Comparison of ENCODE assay signal across 1 cellular context in the genomic region with DNA sequence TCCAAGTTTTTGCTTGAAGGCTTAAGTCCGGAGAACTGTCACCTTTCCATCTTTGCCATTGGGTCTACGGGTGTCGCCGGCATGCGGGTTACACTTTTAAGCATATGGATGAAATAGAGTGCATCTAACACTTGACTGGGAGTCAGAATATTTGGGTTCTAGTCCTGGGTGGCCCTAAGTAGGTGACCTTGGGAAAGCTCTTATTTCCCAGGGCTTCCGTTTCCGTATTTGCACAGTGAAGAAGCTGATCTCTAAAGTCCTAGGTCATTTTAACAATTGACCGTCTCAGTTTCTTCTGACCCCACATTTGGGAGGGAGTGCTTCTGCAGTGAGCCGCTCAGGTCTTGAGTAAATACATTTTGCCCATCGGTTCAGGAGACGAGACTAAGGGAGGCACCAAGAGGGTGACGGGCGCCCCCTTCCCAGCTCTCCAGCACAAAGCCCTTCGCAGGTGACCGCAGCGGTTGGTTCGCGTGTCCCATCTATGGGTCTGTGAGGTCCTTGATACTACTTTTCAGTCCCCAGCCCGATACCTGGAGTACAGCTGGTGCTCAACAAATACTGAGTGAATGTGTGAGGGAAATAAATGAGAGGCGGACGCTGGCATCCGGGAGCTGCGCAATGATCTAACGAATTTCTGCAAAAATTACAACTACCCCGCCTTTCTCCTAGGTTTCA.
TF ChIP-seq lines count a peak whose summit lies in the region.

No MANE protein-coding gene starts in this region.

TF ChIP-seq in K562, 482 proteins besides CTCF, POLR2A, EP300 and RAD21 (continued from another document and continues in another):
- TF ChIP-seq, protein P1, sequence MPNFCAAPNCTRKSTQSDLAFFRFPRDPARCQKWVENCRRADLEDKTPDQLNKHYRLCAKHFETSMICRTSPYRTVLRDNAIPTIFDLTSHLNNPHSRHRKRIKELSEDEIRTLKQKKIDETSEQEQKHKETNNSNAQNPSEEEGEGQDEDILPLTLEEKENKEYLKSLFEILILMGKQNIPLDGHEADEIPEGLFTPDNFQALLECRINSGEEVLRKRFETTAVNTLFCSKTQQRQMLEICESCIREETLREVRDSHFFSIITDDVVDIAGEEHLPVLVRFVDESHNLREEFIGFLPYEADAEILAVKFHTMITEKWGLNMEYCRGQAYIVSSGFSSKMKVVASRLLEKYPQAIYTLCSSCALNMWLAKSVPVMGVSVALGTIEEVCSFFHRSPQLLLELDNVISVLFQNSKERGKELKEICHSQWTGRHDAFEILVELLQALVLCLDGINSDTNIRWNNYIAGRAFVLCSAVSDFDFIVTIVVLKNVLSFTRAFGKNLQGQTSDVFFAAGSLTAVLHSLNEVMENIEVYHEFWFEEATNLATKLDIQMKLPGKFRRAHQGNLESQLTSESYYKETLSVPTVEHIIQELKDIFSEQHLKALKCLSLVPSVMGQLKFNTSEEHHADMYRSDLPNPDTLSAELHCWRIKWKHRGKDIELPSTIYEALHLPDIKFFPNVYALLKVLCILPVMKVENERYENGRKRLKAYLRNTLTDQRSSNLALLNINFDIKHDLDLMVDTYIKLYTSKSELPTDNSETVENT (CRISPR knock-in tag; IDR thresholded peaks at IDR 0.05) = no peak
- TF ChIP-seq TCF7 (IDR thresholded peaks at IDR 0.05; ENCODE audit: borderline replicate concordance) (no peak), NELFE (IDR thresholded peaks at IDR 0.05; ENCODE audit: insufficient read depth, insufficient read length) (no peak), CBFA2T2 (conservative IDR thresholded peaks at IDR 0.05) (no peak), PHB2 (IDR thresholded peaks at IDR 0.05; ENCODE audit: low read depth) (no peak), ZNF232 (CRISPR knock-in tag; IDR thresholded peaks at IDR 0.05) (no peak), HDAC2 (IDR thresholded peaks at IDR 0.05) (peak; percentile 82), MCM7 (IDR thresholded peaks at IDR 0.05) (no peak), IRF2 (CRISPR knock-in tag; IDR thresholded peaks at IDR 0.05) (no peak), RAD51 (IDR thresholded peaks at IDR 0.05; ENCODE audit: borderline replicate concordance, low read depth) (no peak), NBN (IDR thresholded peaks at IDR 0.05; ENCODE audit: low read depth) (peak; percentile 76; the same call in 1 of the 2 replicates), SMC3 (conservative IDR thresholded peaks at IDR 0.05; ENCODE audit: insufficient read depth, low read depth, low read length) (no peak; the same call in 1 of the 2 replicates), U2AF1 (optimal IDR thresholded peaks at IDR 0.05; ENCODE audit: low read depth, low read length) (no peak), ZNF695 (CRISPR knock-in tag; IDR thresholded peaks at IDR 0.05) (no peak), ZNF24 (IDR thresholded peaks at IDR 0.05) (no peak), ZNF146 (CRISPR knock-in tag; IDR thresholded peaks at IDR 0.05; ENCODE audit: unreplicated experiment) (no peak), CBX3 (IDR thresholded peaks at IDR 0.05; ENCODE audit: borderline replicate concordance in 1 of 2, low read length in 2 of 2) (peak in 1 of 2 experiments; percentile 40; a peak in 1 of 3 replicates), ZNF274 (IDR thresholded peaks at IDR 0.05; ENCODE audit: borderline replicate concordance, low read depth, low read length) (no peak), ZNF174 (CRISPR knock-in tag; IDR thresholded peaks at IDR 0.05) (no peak), ETV1 (tag; conservative IDR thresholded peaks at IDR 0.05; ENCODE audit: low read depth) (no peak), SAFB2 (IDR thresholded peaks at IDR 0.05; ENCODE audit: borderline replicate concordance, low read depth, low read length, severe bottlenecking) (no peak), ZNF778 (CRISPR knock-in tag; IDR thresholded peaks at IDR 0.05) (no peak), CSDE1 (IDR thresholded peaks at IDR 0.05) (no peak), MCM5 (IDR thresholded peaks at IDR 0.05; ENCODE audit: low read depth) (no peak), SUPT5H (IDR thresholded peaks at IDR 0.05) (peak; percentile 80), ZNF347 (CRISPR knock-in tag; IDR thresholded peaks at IDR 0.05; ENCODE audit: low read depth) (no peak), POLR2AphosphoS5 (IDR thresholded peaks at IDR 0.05; ENCODE audit: control insufficient read depth, insufficient read depth, low read depth, low read length) (no peak), ZNF197 (CRISPR knock-in tag; IDR thresholded peaks at IDR 0.05; ENCODE audit: low read depth) (0 out of 2 replicates have a peak, but pooled peaks have one; percentile 66), FOXM1 (IDR thresholded peaks at IDR 0.05; ENCODE audit: low read depth) (0 out of 2 replicates have a peak, but pooled peaks have one; percentile 8), FOXM1 (CRISPR knock-in tag; IDR thresholded peaks at IDR 0.05; ENCODE audit: low read depth) (no peak), ZNF324 (CRISPR knock-in tag; IDR thresholded peaks at IDR 0.05) (no peak), MXI1 (IDR thresholded peaks at IDR 0.05; ENCODE audit: low read depth, low read length) (no peak), NUFIP1 (IDR thresholded peaks at IDR 0.05; ENCODE audit: partially characterized antibody) (no peak)
- TF ChIP-seq, protein P2, sequence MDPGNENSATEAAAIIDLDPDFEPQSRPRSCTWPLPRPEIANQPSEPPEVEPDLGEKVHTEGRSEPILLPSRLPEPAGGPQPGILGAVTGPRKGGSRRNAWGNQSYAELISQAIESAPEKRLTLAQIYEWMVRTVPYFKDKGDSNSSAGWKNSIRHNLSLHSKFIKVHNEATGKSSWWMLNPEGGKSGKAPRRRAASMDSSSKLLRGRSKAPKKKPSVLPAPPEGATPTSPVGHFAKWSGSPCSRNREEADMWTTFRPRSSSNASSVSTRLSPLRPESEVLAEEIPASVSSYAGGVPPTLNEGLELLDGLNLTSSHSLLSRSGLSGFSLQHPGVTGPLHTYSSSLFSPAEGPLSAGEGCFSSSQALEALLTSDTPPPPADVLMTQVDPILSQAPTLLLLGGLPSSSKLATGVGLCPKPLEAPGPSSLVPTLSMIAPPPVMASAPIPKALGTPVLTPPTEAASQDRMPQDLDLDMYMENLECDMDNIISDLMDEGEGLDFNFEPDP (CRISPR knock-in tag; IDR thresholded peaks at IDR 0.05) = 0 out of 2 replicates have a peak, but pooled peaks have one; percentile 8
- TF ChIP-seq, protein P3, sequence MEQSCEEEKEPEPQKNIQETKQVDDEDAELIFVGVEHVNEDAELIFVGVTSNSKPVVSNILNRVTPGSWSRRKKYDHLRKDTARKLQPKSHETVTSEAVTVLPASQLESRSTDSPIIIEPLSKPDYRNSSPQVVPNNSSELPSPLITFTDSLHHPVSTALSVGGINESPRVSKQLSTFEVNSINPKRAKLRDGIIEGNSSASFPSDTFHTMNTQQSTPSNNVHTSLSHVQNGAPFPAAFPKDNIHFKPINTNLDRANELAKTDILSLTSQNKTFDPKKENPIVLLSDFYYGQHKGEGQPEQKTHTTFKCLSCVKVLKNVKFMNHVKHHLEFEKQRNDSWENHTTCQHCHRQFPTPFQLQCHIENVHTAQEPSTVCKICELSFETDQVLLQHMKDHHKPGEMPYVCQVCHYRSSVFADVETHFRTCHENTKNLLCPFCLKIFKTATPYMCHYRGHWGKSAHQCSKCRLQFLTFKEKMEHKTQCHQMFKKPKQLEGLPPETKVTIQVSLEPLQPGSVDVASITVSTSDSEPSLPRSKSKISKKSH (CRISPR knock-in tag; IDR thresholded peaks at IDR 0.05) = no peak
- TF ChIP-seq, protein P4, sequence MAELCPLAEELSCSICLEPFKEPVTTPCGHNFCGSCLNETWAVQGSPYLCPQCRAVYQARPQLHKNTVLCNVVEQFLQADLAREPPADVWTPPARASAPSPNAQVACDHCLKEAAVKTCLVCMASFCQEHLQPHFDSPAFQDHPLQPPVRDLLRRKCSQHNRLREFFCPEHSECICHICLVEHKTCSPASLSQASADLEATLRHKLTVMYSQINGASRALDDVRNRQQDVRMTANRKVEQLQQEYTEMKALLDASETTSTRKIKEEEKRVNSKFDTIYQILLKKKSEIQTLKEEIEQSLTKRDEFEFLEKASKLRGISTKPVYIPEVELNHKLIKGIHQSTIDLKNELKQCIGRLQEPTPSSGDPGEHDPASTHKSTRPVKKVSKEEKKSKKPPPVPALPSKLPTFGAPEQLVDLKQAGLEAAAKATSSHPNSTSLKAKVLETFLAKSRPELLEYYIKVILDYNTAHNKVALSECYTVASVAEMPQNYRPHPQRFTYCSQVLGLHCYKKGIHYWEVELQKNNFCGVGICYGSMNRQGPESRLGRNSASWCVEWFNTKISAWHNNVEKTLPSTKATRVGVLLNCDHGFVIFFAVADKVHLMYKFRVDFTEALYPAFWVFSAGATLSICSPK (IDR thresholded peaks at IDR 0.05; ENCODE audit: borderline replicate concordance) = peak; percentile 77; the same call in 1 of the 2 replicates
- TF ChIP-seq, protein P5, sequence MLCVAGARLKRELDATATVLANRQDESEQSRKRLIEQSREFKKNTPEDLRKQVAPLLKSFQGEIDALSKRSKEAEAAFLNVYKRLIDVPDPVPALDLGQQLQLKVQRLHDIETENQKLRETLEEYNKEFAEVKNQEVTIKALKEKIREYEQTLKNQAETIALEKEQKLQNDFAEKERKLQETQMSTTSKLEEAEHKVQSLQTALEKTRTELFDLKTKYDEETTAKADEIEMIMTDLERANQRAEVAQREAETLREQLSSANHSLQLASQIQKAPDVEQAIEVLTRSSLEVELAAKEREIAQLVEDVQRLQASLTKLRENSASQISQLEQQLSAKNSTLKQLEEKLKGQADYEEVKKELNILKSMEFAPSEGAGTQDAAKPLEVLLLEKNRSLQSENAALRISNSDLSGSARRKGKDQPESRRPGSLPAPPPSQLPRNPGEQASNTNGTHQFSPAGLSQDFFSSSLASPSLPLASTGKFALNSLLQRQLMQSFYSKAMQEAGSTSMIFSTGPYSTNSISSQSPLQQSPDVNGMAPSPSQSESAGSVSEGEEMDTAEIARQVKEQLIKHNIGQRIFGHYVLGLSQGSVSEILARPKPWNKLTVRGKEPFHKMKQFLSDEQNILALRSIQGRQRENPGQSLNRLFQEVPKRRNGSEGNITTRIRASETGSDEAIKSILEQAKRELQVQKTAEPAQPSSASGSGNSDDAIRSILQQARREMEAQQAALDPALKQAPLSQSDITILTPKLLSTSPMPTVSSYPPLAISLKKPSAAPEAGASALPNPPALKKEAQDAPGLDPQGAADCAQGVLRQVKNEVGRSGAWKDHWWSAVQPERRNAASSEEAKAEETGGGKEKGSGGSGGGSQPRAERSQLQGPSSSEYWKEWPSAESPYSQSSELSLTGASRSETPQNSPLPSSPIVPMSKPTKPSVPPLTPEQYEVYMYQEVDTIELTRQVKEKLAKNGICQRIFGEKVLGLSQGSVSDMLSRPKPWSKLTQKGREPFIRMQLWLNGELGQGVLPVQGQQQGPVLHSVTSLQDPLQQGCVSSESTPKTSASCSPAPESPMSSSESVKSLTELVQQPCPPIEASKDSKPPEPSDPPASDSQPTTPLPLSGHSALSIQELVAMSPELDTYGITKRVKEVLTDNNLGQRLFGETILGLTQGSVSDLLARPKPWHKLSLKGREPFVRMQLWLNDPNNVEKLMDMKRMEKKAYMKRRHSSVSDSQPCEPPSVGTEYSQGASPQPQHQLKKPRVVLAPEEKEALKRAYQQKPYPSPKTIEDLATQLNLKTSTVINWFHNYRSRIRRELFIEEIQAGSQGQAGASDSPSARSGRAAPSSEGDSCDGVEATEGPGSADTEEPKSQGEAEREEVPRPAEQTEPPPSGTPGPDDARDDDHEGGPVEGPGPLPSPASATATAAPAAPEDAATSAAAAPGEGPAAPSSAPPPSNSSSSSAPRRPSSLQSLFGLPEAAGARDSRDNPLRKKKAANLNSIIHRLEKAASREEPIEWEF (CRISPR knock-in tag; IDR thresholded peaks at IDR 0.05) = no peak
- TF ChIP-seq, protein P6, sequence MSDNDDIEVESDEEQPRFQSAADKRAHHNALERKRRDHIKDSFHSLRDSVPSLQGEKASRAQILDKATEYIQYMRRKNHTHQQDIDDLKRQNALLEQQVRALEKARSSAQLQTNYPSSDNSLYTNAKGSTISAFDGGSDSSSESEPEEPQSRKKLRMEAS (CRISPR knock-in tag; IDR thresholded peaks at IDR 0.05) = no peak; the same call in none of the 2 replicates
- TF ChIP-seq, protein P7, sequence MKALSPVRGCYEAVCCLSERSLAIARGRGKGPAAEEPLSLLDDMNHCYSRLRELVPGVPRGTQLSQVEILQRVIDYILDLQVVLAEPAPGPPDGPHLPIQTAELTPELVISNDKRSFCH (CRISPR knock-in tag; IDR thresholded peaks at IDR 0.05) = no peak
- TF ChIP-seq, protein P7 (tag; IDR thresholded peaks at IDR 0.05) = no peak
- TF ChIP-seq, protein P8, sequence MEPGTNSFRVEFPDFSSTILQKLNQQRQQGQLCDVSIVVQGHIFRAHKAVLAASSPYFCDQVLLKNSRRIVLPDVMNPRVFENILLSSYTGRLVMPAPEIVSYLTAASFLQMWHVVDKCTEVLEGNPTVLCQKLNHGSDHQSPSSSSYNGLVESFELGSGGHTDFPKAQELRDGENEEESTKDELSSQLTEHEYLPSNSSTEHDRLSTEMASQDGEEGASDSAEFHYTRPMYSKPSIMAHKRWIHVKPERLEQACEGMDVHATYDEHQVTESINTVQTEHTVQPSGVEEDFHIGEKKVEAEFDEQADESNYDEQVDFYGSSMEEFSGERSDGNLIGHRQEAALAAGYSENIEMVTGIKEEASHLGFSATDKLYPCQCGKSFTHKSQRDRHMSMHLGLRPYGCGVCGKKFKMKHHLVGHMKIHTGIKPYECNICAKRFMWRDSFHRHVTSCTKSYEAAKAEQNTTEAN (CRISPR knock-in tag; IDR thresholded peaks at IDR 0.05) = no peak
- TF ChIP-seq, protein P9, sequence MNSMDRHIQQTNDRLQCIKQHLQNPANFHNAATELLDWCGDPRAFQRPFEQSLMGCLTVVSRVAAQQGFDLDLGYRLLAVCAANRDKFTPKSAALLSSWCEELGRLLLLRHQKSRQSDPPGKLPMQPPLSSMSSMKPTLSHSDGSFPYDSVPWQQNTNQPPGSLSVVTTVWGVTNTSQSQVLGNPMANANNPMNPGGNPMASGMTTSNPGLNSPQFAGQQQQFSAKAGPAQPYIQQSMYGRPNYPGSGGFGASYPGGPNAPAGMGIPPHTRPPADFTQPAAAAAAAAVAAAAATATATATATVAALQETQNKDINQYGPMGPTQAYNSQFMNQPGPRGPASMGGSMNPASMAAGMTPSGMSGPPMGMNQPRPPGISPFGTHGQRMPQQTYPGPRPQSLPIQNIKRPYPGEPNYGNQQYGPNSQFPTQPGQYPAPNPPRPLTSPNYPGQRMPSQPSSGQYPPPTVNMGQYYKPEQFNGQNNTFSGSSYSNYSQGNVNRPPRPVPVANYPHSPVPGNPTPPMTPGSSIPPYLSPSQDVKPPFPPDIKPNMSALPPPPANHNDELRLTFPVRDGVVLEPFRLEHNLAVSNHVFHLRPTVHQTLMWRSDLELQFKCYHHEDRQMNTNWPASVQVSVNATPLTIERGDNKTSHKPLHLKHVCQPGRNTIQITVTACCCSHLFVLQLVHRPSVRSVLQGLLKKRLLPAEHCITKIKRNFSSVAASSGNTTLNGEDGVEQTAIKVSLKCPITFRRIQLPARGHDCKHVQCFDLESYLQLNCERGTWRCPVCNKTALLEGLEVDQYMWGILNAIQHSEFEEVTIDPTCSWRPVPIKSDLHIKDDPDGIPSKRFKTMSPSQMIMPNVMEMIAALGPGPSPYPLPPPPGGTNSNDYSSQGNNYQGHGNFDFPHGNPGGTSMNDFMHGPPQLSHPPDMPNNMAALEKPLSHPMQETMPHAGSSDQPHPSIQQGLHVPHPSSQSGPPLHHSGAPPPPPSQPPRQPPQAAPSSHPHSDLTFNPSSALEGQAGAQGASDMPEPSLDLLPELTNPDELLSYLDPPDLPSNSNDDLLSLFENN (IDR thresholded peaks at IDR 0.05; ENCODE audit: low read depth in 2 of 2, low read length in 2 of 2) = no peak
